In genomic region chr11:19938051-19938856, GRCh38 we compare ENCODE assay signal across 8 cellular contexts.
DNase-seq lines count a peak whose midpoint lies in the region; ATAC-seq and TF ChIP-seq lines count a peak whose summit lies in the region.

No MANE protein-coding gene starts in this region.

- H3K4me1 ChIP-seq in A673 (ENCODE audit: insufficient read depth, low read length, poor library complexity, severe bottlenecking) (no peaks in the 10 kb centered on the region), right cardiac atrium (ENCODE audit: control insufficient read depth, insufficient read depth, low read length) (no peaks in the 10 kb centered on the region)

- 56% methylated on average over 10 of the region's 10 CpGs for WGBS in right cardiac atrium

- H3K27ac ChIP-seq in A673 (ENCODE audit: low read depth, low read length, poor library complexity, severe bottlenecking) (no peak overlapping the region), right cardiac atrium (ENCODE audit: low read length) (no peak overlapping the region)

- TF ChIP-seq CTCF in A673 (conservative IDR thresholded peaks at IDR 0.05; ENCODE audit: low read depth, low read length) (peak; percentile 79), GM12865 (IDR thresholded peaks at IDR 0.05; ENCODE audit: insufficient read depth, low read depth, low read length, missing control alignments) (peak; percentile 78)

- no peaks in the 10 kb centered on the region for H3K9me3 Mint-ChIP-seq in activated naive CD4-positive, alpha-beta T cell treated with anti-CD3 and anti-CD28 coated beads, Interleukin-2, amount 50 U/mL, for 72 hours

- H3K36me3 ChIP-seq in A673 (ENCODE audit: insufficient read depth, low read length, poor library complexity, severe bottlenecking) = no peaks in the 10 kb centered on the region

- H3K4me3 ChIP-seq in A673 (ENCODE audit: low read depth, low read length, poor library complexity, severe bottlenecking) (no peak overlapping the region), GM12865 (ENCODE audit: low read depth, low read length) (no peak overlapping the region), right cardiac atrium (ENCODE audit: low read length) (no peak overlapping the region)

- no peaks in the 10 kb centered on the region for H3K9me3 ChIP-seq in A673 (ENCODE audit: low read depth, low read length, poor library complexity, severe bottlenecking)
- no peaks in the 10 kb centered on the region for H3K9me3 ChIP-seq in right cardiac atrium (ENCODE audit: control insufficient read depth, low read length)

- POLR2A ChIA-PET in A673 (lab: Charles Lee; ENCODE audit: low non-redundant PET) = no interaction called here

- peak; percentile 67 for ATAC-seq in HG02763 (IDR thresholded peaks at IDR 0.05; ENCODE audit: unreplicated experiment)
- peak; percentile 41 to 68 for ATAC-seq in activated naive CD4-positive, alpha-beta T cell treated with anti-CD3 and anti-CD28 coated beads, Interleukin-2, amount 50 U/mL, for 72 hours
- peak in 1 of 2 donors; percentile 72 for ATAC-seq in right cardiac atrium

- DNase-seq in A673 (ENCODE audit: low spot score) = peak; percentile 44
- DNase-seq in GM12865 (ENCODE audit: low read depth) = peak; percentile 55
- DNase-seq in NCI-H2227 treated with DMSO at 0.1 percent for 48 hours (lab: John Stamatoyannopoulos, UW) = peak; percentile 68
- peak in 1 of 2 donors; percentile 52 for DNase-seq in activated naive CD4-positive, alpha-beta T cell treated with anti-CD3 and anti-CD28 coated beads, Interleukin-2, amount 50 U/mL, for 72 hours (ENCODE audit: low spot score in 2 of 2)
- peak; percentile 43 to 84 (median 64) for DNase-seq in right cardiac atrium
- peak; percentile 28 for DNase-seq in stimulated activated CD4-positive, alpha-beta T cell treated with anti-CD3 and anti-CD28 coated beads, Interleukin-1b, Interleukin-23, amount 100 ng/mL, for 48 hours
- DNase-seq in NCI-H1436 treated with DMSO at 0.1 percent for 48 hours (lab: John Stamatoyannopoulos, UW) = no peak

- no peaks in the 10 kb centered on the region for H3K36me3 Mint-ChIP-seq in activated naive CD4-positive, alpha-beta T cell treated with anti-CD3 and anti-CD28 coated beads, Interleukin-2, amount 50 U/mL, for 72 hours

- H3K27ac Mint-ChIP-seq in activated naive CD4-positive, alpha-beta T cell treated with anti-CD3 and anti-CD28 coated beads, Interleukin-2, amount 50 U/mL, for 72 hours = no peak overlapping the region

- CTCF ChIA-PET in A673 (lab: Charles Lee) = no interaction called here

- intact Hi-C loops in A673 (cut with micrococcal nuclease; ENCODE audit: unreplicated experiment) = no loop called here
- intact Hi-C loops in right cardiac atrium (cut with DNase I) = no loop called here

- no TSS peak for BruUV-seq in A673 (replicated peaks; lab: Mats Ljungman, UMichigan)

- peaks cover 3% of the 10 kb centered on the region for H3K27me3 ChIP-seq in A673 (replicated peaks; ENCODE audit: insufficient read depth, low read depth, low read length, poor library complexity)
- no peaks in the 10 kb centered on the region for H3K27me3 ChIP-seq in right cardiac atrium (ENCODE audit: control insufficient read depth, insufficient read depth)
